1 cellular context compared by ENCODE assay signal in genomic region chr2:128621074-128621473, GRCh38.
TF ChIP-seq lines count a peak whose summit lies in the region.

No MANE protein-coding gene starts in this region.

TF ChIP-seq in IMR-90, 13 proteins besides CTCF, POLR2A, EP300 and RAD21 (continued from another document):
- TF ChIP-seq NFE2L2 (IDR thresholded peaks at IDR 0.05; ENCODE audit: low read depth, low read length) (no peak), BHLHE40 (IDR thresholded peaks at IDR 0.05; ENCODE audit: low read depth, low read length) (no peak), RFX5 (IDR thresholded peaks at IDR 0.05; ENCODE audit: low read depth, low read length) (no peak), SMC3 (IDR thresholded peaks at IDR 0.05; ENCODE audit: low read depth, low read length) (no peak)
